8 cellular contexts compared by ENCODE assay signal in the genomic region with DNA sequence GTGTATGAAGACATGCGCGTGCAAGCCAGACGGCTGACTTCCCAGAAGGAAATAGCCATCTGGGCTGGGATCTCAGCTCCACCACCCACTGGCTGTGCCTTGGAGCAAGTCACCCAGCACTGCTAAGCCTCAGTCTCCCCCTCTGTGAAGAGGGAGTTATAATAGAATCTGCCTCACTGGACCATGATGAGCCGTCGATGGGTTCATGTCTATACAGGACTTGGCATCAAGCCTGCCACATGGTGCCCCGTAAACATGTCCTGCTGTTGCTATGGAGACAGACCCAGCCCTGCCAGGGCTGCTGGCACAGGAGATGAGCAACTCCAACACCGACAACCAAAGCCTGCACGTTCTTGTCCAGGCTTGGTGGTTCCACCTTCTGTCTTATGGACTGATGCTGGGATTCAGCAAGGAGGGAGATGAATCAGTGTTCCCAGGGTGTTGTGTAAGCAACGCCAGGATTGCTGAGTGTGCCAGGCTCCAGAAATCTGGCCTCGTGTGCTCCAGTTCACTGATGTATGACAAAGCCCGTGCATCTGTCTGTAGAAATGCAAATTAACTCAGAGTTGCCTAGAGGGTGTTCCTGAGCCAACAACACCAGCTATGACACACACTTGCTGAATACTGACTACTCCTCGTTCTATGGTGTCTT. TPM values are rescaled to one million over a fixed set of nuclear protein-coding genes. Genes with fewer than 3 reads are reported as not detected.
DNase-seq lines count a peak whose midpoint lies in the region; ATAC-seq, FAIRE-seq and TF ChIP-seq lines count a peak whose summit lies in the region.

No MANE protein-coding gene starts in this region.

- no peak overlapping the region for H3K4me2 ChIP-seq in K562 (ENCODE audit: insufficient read depth, low read length)

- H3K79me2 ChIP-seq in K562 (ENCODE audit: control insufficient read depth, insufficient read depth, low read length), result no peaks in the 10 kb centered on the region

- CTCF ChIA-PET in A673 (lab: Charles Lee) (no interaction called here), GM10248 (lab: Yijun Ruan, JAX) (interaction anchor here (1.0 kb wide), 1 partner anchor 27 kb away, joined by 4 read pairs; no protein-coding TSS in a partner anchor), K562 (lab: Yijun Ruan, JAX; ENCODE audit: low intra/inter-chr PET ratio) (no interaction called here)

- no peak overlapping the region for H3K9ac ChIP-seq in K562 (ENCODE audit: insufficient read depth in 1 of 2, low read depth in 2 of 2, low read length in 2 of 2)

- FAIRE-seq in K562 (lab: Jason Lieb, UNC), result no peak

- H3K27ac ChIP-seq in A673 (ENCODE audit: low read depth, low read length, poor library complexity, severe bottlenecking), result no peak overlapping the region
- no peak overlapping the region for H3K27ac ChIP-seq in K562 (ENCODE audit: extremely low read depth, low read depth, low read length)
- no peak overlapping the region for H3K27ac ChIP-seq in effector memory CD4-positive, alpha-beta T cell (ENCODE audit: insufficient read depth, low read length, poor library complexity, severe bottlenecking)

- DNase-seq in A673 (ENCODE audit: low spot score) (peak; percentile 46), GM10248 (ENCODE audit: extremely low spot score) (peak; percentile 56), HFF-Myc (ENCODE audit: extremely low read depth, low read depth) (peak; percentile 12), NCI-H1105 (lab: John Stamatoyannopoulos, UW) (peak; percentile 71), K562 (ENCODE audit: extremely low read depth in 1 of 4, low spot score in 3 of 4) (no peak), epidermal melanocyte (ENCODE audit: insufficient read length, low spot score) (no peak)
- peak in 4 of 10 donors; percentile 35 to 47 (median 38) for DNase-seq in naive thymus-derived CD8-positive, alpha-beta T cell
- no peak for DNase-seq in effector memory CD4-positive, alpha-beta T cell

- H3K27ac Mint-ChIP-seq in naive thymus-derived CD8-positive, alpha-beta T cell, result no peak overlapping the region

- no peaks in the 10 kb centered on the region for H3K9me3 Mint-ChIP-seq in naive thymus-derived CD8-positive, alpha-beta T cell

- H3K4me3 Mint-ChIP-seq in naive thymus-derived CD8-positive, alpha-beta T cell, result no peak overlapping the region

- H3K36me3 ChIP-seq in A673 (ENCODE audit: insufficient read depth, low read length, poor library complexity, severe bottlenecking) (no peaks in the 10 kb centered on the region), K562 (ENCODE audit: control insufficient read depth, insufficient read depth, low read length) (no peaks in the 10 kb centered on the region)
- no peaks in the 10 kb centered on the region for H3K36me3 ChIP-seq in effector memory CD4-positive, alpha-beta T cell (ENCODE audit: control insufficient read depth, insufficient read depth, low read length)

- H3K27me3 Mint-ChIP-seq in naive thymus-derived CD8-positive, alpha-beta T cell, result no peaks in the 10 kb centered on the region

- no peak for ATAC-seq in K562
- ATAC-seq in naive thymus-derived CD8-positive, alpha-beta T cell, result peak; percentile 38 to 63

- H3K36me3 Mint-ChIP-seq in naive thymus-derived CD8-positive, alpha-beta T cell, result no peaks in the 10 kb centered on the region

- no TSS peak for BruUV-seq in A673 (replicated peaks; lab: Mats Ljungman, UMichigan)
- no TSS peak for BruUV-seq in K562 (replicated peaks; lab: Mats Ljungman, UMichigan)

- WGBS in K562 (ENCODE audit: insufficient coverage, low coverage, missing lambda C conversion rate), result under 1% methylated on average over 12 of the region's 12 CpGs

- H3K4me1 ChIP-seq in A673 (ENCODE audit: insufficient read depth, low read length, poor library complexity, severe bottlenecking) (no peaks in the 10 kb centered on the region), K562 (replicated peaks in 1 of 2; ENCODE audit: control insufficient read depth in 2 of 2, insufficient read depth in 2 of 2, low read length in 2 of 2) (no peaks in the 10 kb centered on the region; a peak in 1 of 5 replicates)
- peaks cover 12% of the 10 kb centered on the region for H3K4me1 ChIP-seq in effector memory CD4-positive, alpha-beta T cell (ENCODE audit: control insufficient read depth, insufficient read depth, low read length, poor library complexity, severe bottlenecking)

- no peaks in the 10 kb centered on the region for H4K20me1 ChIP-seq in K562 (replicated peaks; ENCODE audit: control insufficient read depth, insufficient read depth, low read length)

- no peak for TF ChIP-seq RAD21 in K562 (CRISPR knock-in tag; conservative IDR thresholded peaks at IDR 0.05 in 1 of 2, IDR thresholded peaks at IDR 0.05 in 1 of 2)

- H3K9me3 ChIP-seq in A673 (ENCODE audit: low read depth, low read length, poor library complexity, severe bottlenecking) (no peaks in the 10 kb centered on the region), K562 (replicated peaks; ENCODE audit: control insufficient read depth, insufficient read depth, low read depth, low read length) (no peaks in the 10 kb centered on the region)
- no peaks in the 10 kb centered on the region for H3K9me3 ChIP-seq in effector memory CD4-positive, alpha-beta T cell (ENCODE audit: control insufficient read depth, low read length)

- intact Hi-C loops in A673 (cut with micrococcal nuclease; ENCODE audit: unreplicated experiment), result no loop called here
- intact Hi-C loops in K562 (cut with micrococcal nuclease), result no loop called here

- peaks cover 0 to 10% (median 3%) of the 10 kb centered on the region in 4 donors for H3K4me1 Mint-ChIP-seq in naive thymus-derived CD8-positive, alpha-beta T cell

- POLR2A ChIA-PET in A673 (lab: Charles Lee; ENCODE audit: low non-redundant PET), result no interaction called here
- POLR2A ChIA-PET in GM10248 (lab: Yijun Ruan, JAX), result no interaction called here
- POLR2A ChIA-PET in K562 (lab: Yijun Ruan, JAX), result no interaction called here
- POLR2A ChIA-PET in naive thymus-derived CD8-positive, alpha-beta T cell (lab: Charles Lee), result no interaction called here

- in situ Hi-C loops in K562 (cut with MboI), result no loop called here

- H3K27me3 ChIP-seq in A673 (replicated peaks; ENCODE audit: insufficient read depth, low read depth, low read length, poor library complexity) (no peaks in the 10 kb centered on the region), K562 (ENCODE audit: control insufficient read depth in 2 of 2, insufficient read depth in 2 of 2, low read length in 2 of 2) (peaks cover 14 to 21% of the 10 kb centered on the region in 2 experiments; a peak in 4 of 5 replicates)
- no peaks in the 10 kb centered on the region for H3K27me3 ChIP-seq in effector memory CD4-positive, alpha-beta T cell (replicated peaks; ENCODE audit: control insufficient read depth, insufficient read depth, low read length, poor library complexity, severe bottlenecking)

- H3K4me3 ChIP-seq in A673 (ENCODE audit: low read depth, low read length, poor library complexity, severe bottlenecking), result no peak overlapping the region
- H3K4me3 ChIP-seq in HFF-Myc (replicated peaks; ENCODE audit: low read depth, low read length), result no peak overlapping the region
- H3K4me3 ChIP-seq in K562, result no peak overlapping the region
- H3K4me3 ChIP-seq in effector memory CD4-positive, alpha-beta T cell (ENCODE audit: insufficient read depth, low read depth, low read length, poor library complexity, severe bottlenecking), result no peak overlapping the region

- no peaks in the 10 kb centered on the region for H3K9me1 ChIP-seq in K562 (ENCODE audit: control insufficient read depth, insufficient read depth, low read length)

- no peak overlapping the region for H2AFZ ChIP-seq in K562 (ENCODE audit: low read depth, low read length)

- TF ChIP-seq POLR2A in K562 (conservative IDR thresholded peaks at IDR 0.05), result no peak

- no peak for TF ChIP-seq EP300 in K562 (IDR thresholded peaks at IDR 0.05; ENCODE audit: low read length)

- TF ChIP-seq CTCF in A673 (conservative IDR thresholded peaks at IDR 0.05; ENCODE audit: low read depth, low read length) (no peak), GM10248 (IDR thresholded peaks at IDR 0.05; ENCODE audit: control extremely low read depth, extremely low read depth, low read depth, missing control alignments) (no peak), HFF-Myc (IDR thresholded peaks at IDR 0.05; ENCODE audit: low read depth, low read length, missing control alignments) (no peak), K562 (IDR thresholded peaks at IDR 0.05 in 2 of 3, conservative IDR thresholded peaks at IDR 0.05 in 1 of 3; ENCODE audit: insufficient read depth in 2 of 3, low read depth in 1 of 3, low read length in 3 of 3) (no peak)

RNA-seq across cellular contexts. Expression of a gene that starts 5.6 kb away (rescaled TPM):
- not detected in 2 replicates for total RNA-seq in A673 (2021)
- total RNA-seq in K562 (2011; cell fraction: chromatin; rRNA removed; ENCODE audit: low replicate concordance), result not detected in 2 replicates
- total RNA-seq in K562 (2011; cell fraction: nucleolus; rRNA removed), result not detected in 2 replicates
- total RNA-seq in K562 (2011; cell fraction: nucleoplasm; rRNA removed), result not detected in 2 replicates
- total RNA-seq in K562 (2014; rRNA removed), result not detected in 2 replicates
- not detected in 2 replicates for total RNA-seq in K562 (2014; rRNA removed; fragmentation: Illumina TruSeq; extraction: Trizol)
- 0.51 TPM in 1 of 2 replicates, not detected in the other for total RNA-seq in K562 (2015; rRNA removed; fragmentation: Illumina TruSeq; extraction: Trizol)
- not detected in 2 replicates for total RNA-seq in K562 (2021)
- not detected in 2 replicates for polyA plus RNA-seq in K562 (2011; rRNA removed)
- not detected in 2 replicates for polyA plus RNA-seq in K562 (2011; cell fraction: cytosol; rRNA removed)
- not detected in 2 replicates for polyA plus RNA-seq in K562 (2011; cell fraction: nucleus; rRNA removed)
- polyA plus RNA-seq in K562 (2012), result not detected in 2 replicates
- not detected in 2 replicates for polyA plus RNA-seq in K562 (2014; fragmentation: Illumina TruSeq; extraction: Trizol)
- not detected for polyA plus RNA-seq in K562 (2014; fragmentation: Nextera tagmentation; extraction: Ambion mirVana)
- not detected in 2 replicates for polyA plus RNA-seq in K562 (2014; rRNA removed)
- not detected in 2 replicates for polyA minus RNA-seq in K562 (2011; rRNA and poly(A)+ RNA removed)
- not detected in 2 replicates for polyA minus RNA-seq in K562 (2011; cell fraction: cytosol; rRNA and poly(A)+ RNA removed)
- polyA minus RNA-seq in K562 (2011; cell fraction: nucleus; rRNA and poly(A)+ RNA removed), result not detected in 2 replicates
- not detected for total RNA-seq in naive thymus-derived CD8-positive, alpha-beta T cell
- not detected for polyA plus RNA-seq in naive thymus-derived CD8-positive, alpha-beta T cell

RNA-seq across cellular contexts. Expression of a gene that starts 15.2 kb away (rescaled TPM):
- total RNA-seq in A673 (2021), result 0.20 TPM in 1 of 2 replicates, not detected in the other
- total RNA-seq in K562 (2011; cell fraction: chromatin; rRNA removed; ENCODE audit: low replicate concordance), result 7.3 and 9.6 TPM in 2 replicates
- total RNA-seq in K562 (2011; cell fraction: nucleolus; rRNA removed), result 5.5 and 6.0 TPM in 2 replicates
- 3.8 and 5.6 TPM in 2 replicates for total RNA-seq in K562 (2011; cell fraction: nucleoplasm; rRNA removed)
- total RNA-seq in K562 (2014; rRNA removed), result 0.23 and 0.29 TPM in 2 replicates
- 0.07 and 0.26 TPM in 2 replicates for total RNA-seq in K562 (2014; rRNA removed; fragmentation: Illumina TruSeq; extraction: Trizol)
- 0.07 and 0.11 TPM in 2 replicates for total RNA-seq in K562 (2015; rRNA removed; fragmentation: Illumina TruSeq; extraction: Trizol)
- total RNA-seq in K562 (2021), result 0.20 and 0.56 TPM in 2 replicates
- 0.99 and 2.1 TPM in 2 replicates for polyA plus RNA-seq in K562 (2011; rRNA removed)
- 0.40 and 1.1 TPM in 2 replicates for polyA plus RNA-seq in K562 (2011; cell fraction: cytosol; rRNA removed)
- 7.8 and 11.0 TPM in 2 replicates for polyA plus RNA-seq in K562 (2011; cell fraction: nucleus; rRNA removed)
- polyA plus RNA-seq in K562 (2012), result 0.44 and 0.76 TPM in 2 replicates
- 0.29 and 0.33 TPM in 2 replicates for polyA plus RNA-seq in K562 (2014; fragmentation: Illumina TruSeq; extraction: Trizol)
- under 1 TPM; 0.03 to 0.10 TPM for polyA plus RNA-seq in K562 (2014; fragmentation: Nextera tagmentation; extraction: Ambion mirVana)
- polyA plus RNA-seq in K562 (2014; rRNA removed), result 0.30 and 0.46 TPM in 2 replicates
- 0.77 and 0.81 TPM in 2 replicates for polyA minus RNA-seq in K562 (2011; rRNA and poly(A)+ RNA removed)
- polyA minus RNA-seq in K562 (2011; cell fraction: cytosol; rRNA and poly(A)+ RNA removed), result 0.73 and 0.86 TPM in 2 replicates
- polyA minus RNA-seq in K562 (2011; cell fraction: nucleus; rRNA and poly(A)+ RNA removed), result 0.67 and 1.9 TPM in 2 replicates
- total RNA-seq in naive thymus-derived CD8-positive, alpha-beta T cell, result under 1 TPM; 0.29 to 0.80 TPM
- under 1 TPM; 0.16 to 0.43 (median 0.24) TPM for polyA plus RNA-seq in naive thymus-derived CD8-positive, alpha-beta T cell

RNA-seq across cellular contexts. Expression of a gene that starts 39.9 kb away (rescaled TPM):
- total RNA-seq in A673 (2021) (126 and 127 TPM in 2 replicates), K562 (2014; rRNA removed) (353 and 382 TPM in 2 replicates), K562 (2014; rRNA removed; fragmentation: Illumina TruSeq; extraction: Trizol) (410 and 439 TPM in 2 replicates), K562 (2015; rRNA removed; fragmentation: Illumina TruSeq; extraction: Trizol) (319 and 332 TPM in 2 replicates), K562 (2021) (322 and 329 TPM in 2 replicates)
- 28.3 and 42.0 TPM in 2 replicates for total RNA-seq in K562 (2011; cell fraction: chromatin; rRNA removed; ENCODE audit: low replicate concordance)
- total RNA-seq in K562 (2011; cell fraction: nucleolus; rRNA removed), result 35.7 and 40.9 TPM in 2 replicates
- 48.2 and 55.7 TPM in 2 replicates for total RNA-seq in K562 (2011; cell fraction: nucleoplasm; rRNA removed)
- polyA plus RNA-seq in K562 (2011; rRNA removed) (419 and 525 TPM in 2 replicates), K562 (2014; fragmentation: Illumina TruSeq; extraction: Trizol) (335 and 347 TPM in 2 replicates), K562 (2014; fragmentation: Nextera tagmentation; extraction: Ambion mirVana) (1,000 to 10,000 TPM; 1,201 to 1,258 TPM), K562 (2014; rRNA removed) (386 and 401 TPM in 2 replicates)
- 238 and 341 TPM in 2 replicates for polyA plus RNA-seq in K562 (2011; cell fraction: cytosol; rRNA removed)
- polyA plus RNA-seq in K562 (2011; cell fraction: nucleus; rRNA removed), result 70.0 and 123 TPM in 2 replicates
- 352 and 522 TPM in 2 replicates for polyA plus RNA-seq in K562 (2012)
- 349 and 350 TPM in 2 replicates for polyA minus RNA-seq in K562 (2011; rRNA and poly(A)+ RNA removed)
- polyA minus RNA-seq in K562 (2011; cell fraction: cytosol; rRNA and poly(A)+ RNA removed), result 107 and 129 TPM in 2 replicates
- 22.6 and 44.9 TPM in 2 replicates for polyA minus RNA-seq in K562 (2011; cell fraction: nucleus; rRNA and poly(A)+ RNA removed)
- total RNA-seq in naive thymus-derived CD8-positive, alpha-beta T cell, result 10 to 100 TPM; 90.3 to 92.5 TPM
- 100 to 1,000 TPM; 270 to 338 (median 281) TPM for polyA plus RNA-seq in naive thymus-derived CD8-positive, alpha-beta T cell

RNA-seq across cellular contexts. Expression of a gene that starts 46.2 kb away (rescaled TPM):
- total RNA-seq in A673 (2021), result not detected in 2 replicates
- not detected in 2 replicates for total RNA-seq in K562 (2011; cell fraction: chromatin; rRNA removed; ENCODE audit: low replicate concordance)
- not detected in 2 replicates for total RNA-seq in K562 (2011; cell fraction: nucleolus; rRNA removed)
- total RNA-seq in K562 (2011; cell fraction: nucleoplasm; rRNA removed), result not detected in 2 replicates
- total RNA-seq in K562 (2014; rRNA removed), result not detected in 2 replicates
- total RNA-seq in K562 (2014; rRNA removed; fragmentation: Illumina TruSeq; extraction: Trizol), result not detected in 2 replicates
- total RNA-seq in K562 (2015; rRNA removed; fragmentation: Illumina TruSeq; extraction: Trizol), result not detected in 2 replicates
- total RNA-seq in K562 (2021), result not detected in 2 replicates
- polyA plus RNA-seq in K562 (2011; rRNA removed), result not detected in 2 replicates
- not detected in 2 replicates for polyA plus RNA-seq in K562 (2011; cell fraction: cytosol; rRNA removed)
- not detected in 2 replicates for polyA plus RNA-seq in K562 (2011; cell fraction: nucleus; rRNA removed)
- not detected in 2 replicates for polyA plus RNA-seq in K562 (2012)
- polyA plus RNA-seq in K562 (2014; fragmentation: Illumina TruSeq; extraction: Trizol), result not detected in 2 replicates
- not detected for polyA plus RNA-seq in K562 (2014; fragmentation: Nextera tagmentation; extraction: Ambion mirVana)
- polyA plus RNA-seq in K562 (2014; rRNA removed), result not detected in 2 replicates
- polyA minus RNA-seq in K562 (2011; rRNA and poly(A)+ RNA removed), result not detected in 2 replicates
- polyA minus RNA-seq in K562 (2011; cell fraction: cytosol; rRNA and poly(A)+ RNA removed), result not detected in 2 replicates
- polyA minus RNA-seq in K562 (2011; cell fraction: nucleus; rRNA and poly(A)+ RNA removed), result not detected in 2 replicates
- total RNA-seq in naive thymus-derived CD8-positive, alpha-beta T cell, result not detected
- not detected for polyA plus RNA-seq in naive thymus-derived CD8-positive, alpha-beta T cell

Comparison
In these comparisons a context has a peak if more than half of its experiments do, and no peak if none do; other contexts are left out.
1. DNase-seq: peak in A673 (single experiment), GM10248 (single experiment), HFF-Myc (single experiment) and NCI-H1105 (single experiment); none in K562 (0 of 4), epidermal melanocyte (single experiment) and effector memory CD4-positive, alpha-beta T cell (0 of 3).